2 cellular contexts compared by ENCODE assay signal in genomic region chr1:150555198-150555970, GRCh38.
TF ChIP-seq lines count a peak whose summit lies in the region.

No MANE protein-coding gene starts in this region.

TF ChIP-seq in GM12891, 5 proteins besides CTCF, POLR2A, EP300 and RAD21:
- TF ChIP-seq POU2F2 (IDR thresholded peaks at IDR 0.05; ENCODE audit: low read depth, low read length): no peak
- no peak for TF ChIP-seq PAX5 (IDR thresholded peaks at IDR 0.05; ENCODE audit: insufficient read depth, low read length, severe bottlenecking)
- TF ChIP-seq TAF1 (IDR thresholded peaks at IDR 0.05; ENCODE audit: low read depth, low read length): no peak
- no peak for TF ChIP-seq SPI1 (IDR thresholded peaks at IDR 0.05; ENCODE audit: low read depth, low read length)
- TF ChIP-seq POLR2AphosphoS5 (IDR thresholded peaks at IDR 0.05; ENCODE audit: low read depth, low read length): no peak

TF ChIP-seq in H1, 55 proteins besides CTCF, POLR2A, EP300 and RAD21:
- TF ChIP-seq POLR2AphosphoS5 (IDR thresholded peaks at IDR 0.05; ENCODE audit: low read depth, low read length) (peak; percentile 16; the same call in 1 of the 2 replicates), RFX5 (IDR thresholded peaks at IDR 0.05; ENCODE audit: borderline replicate concordance, low read depth, low read length) (no peak)
